Comparison of ENCODE assay signal across 11 cellular contexts in genomic region chr19:37362733-37363132, GRCh38. TPM values are rescaled to one million over a fixed set of nuclear protein-coding genes. Genes with fewer than 3 reads are reported as not detected.
DNase-seq lines count a peak whose midpoint lies in the region; ATAC-seq, FAIRE-seq and TF ChIP-seq lines count a peak whose summit lies in the region.
"Had no signal": no experiment of that assay in that cellular context is flagged by ENCODE, and none has a peak within 500 bp of the region (broad histone marks: within the 10 kb centered on the region; RNA-seq: fewer than 3 reads in every experiment).

No MANE protein-coding gene starts in this region.

- no peak overlapping the region for H3K4me3 Mint-ChIP-seq in naive thymus-derived CD4-positive, alpha-beta T cell
- H3K4me3 Mint-ChIP-seq: immature natural killer cell had no signal

- no peak for FAIRE-seq in A549 (lab: Jason Lieb, UNC)

- peaks cover 42 to 71% (median 66%) of the 10 kb centered on the region in 5 donors for H3K36me3 Mint-ChIP-seq in naive thymus-derived CD4-positive, alpha-beta T cell

- TF ChIP-seq EP300 in A549 (IDR thresholded peaks at IDR 0.05), result no peak

- no peaks in the 10 kb centered on the region for H3K9me2 ChIP-seq in DOHH2 (replicated peaks; ENCODE audit: control insufficient read depth, low read length)

- POLR2A ChIA-PET in A549 (lab: Yijun Ruan, JAX), result no interaction called here
- POLR2A ChIA-PET in naive thymus-derived CD4-positive, alpha-beta T cell (lab: Charles Lee), result no interaction called here

- H3K4me2 ChIP-seq in A549, result no peak overlapping the region
- H3K4me2 ChIP-seq in DOHH2 (ENCODE audit: low read length), result no peak overlapping the region

- no peak overlapping the region for H3K27ac Mint-ChIP-seq in naive thymus-derived CD4-positive, alpha-beta T cell

- TF ChIP-seq CTCF in A549 (IDR thresholded peaks at IDR 0.05) (no peak), DOHH2 (IDR thresholded peaks at IDR 0.05; ENCODE audit: low read depth, low read length, poor library complexity, severe bottlenecking) (peak; percentile 37)

- no peaks in the 10 kb centered on the region for H3K4me1 Mint-ChIP-seq in naive thymus-derived CD4-positive, alpha-beta T cell
- H3K4me1 Mint-ChIP-seq: immature natural killer cell had no signal

- DNase-seq in A549 (ENCODE audit: low read depth in 1 of 2, low spot score in 1 of 2), result peak in 1 of 2 experiments; percentile 62
- DNase-seq in SK-MEL-5 (ENCODE audit: low read depth, low spot score), result peak; percentile 16
- DNase-seq in iPS DF 19.7 (ENCODE audit: low read depth, low spot score), result peak; percentile 56
- DNase-seq in NCI-H446 (lab: John Stamatoyannopoulos, UW), result no peak
- DNase-seq in naive thymus-derived CD4-positive, alpha-beta T cell, result no peak
- no peak for DNase-seq in NCI-H774 (lab: John Stamatoyannopoulos, UW)
- DNase-seq: immature natural killer cell, stomach had no signal

- no peak overlapping the region for H3K27ac ChIP-seq in A549
- no peak overlapping the region for H3K27ac ChIP-seq in DOHH2 (ENCODE audit: low read depth, low read length)
- no peak overlapping the region for H3K27ac ChIP-seq in naive thymus-derived CD4-positive, alpha-beta T cell (ENCODE audit: low read depth, low read length)
- H3K27ac ChIP-seq: stomach had no signal

- no peaks in the 10 kb centered on the region for H4K20me1 ChIP-seq in DOHH2 (ENCODE audit: control insufficient read depth, insufficient read depth, low read depth, low read length)

- H3K9me3 ChIP-seq in A549 (peaks cover 99% of the 10 kb centered on the region), DOHH2 (ENCODE audit: control insufficient read depth, insufficient read depth, low read length) (peaks cover 25% of the 10 kb centered on the region; the same call in 1 of the 2 replicates)
- H3K9me3 ChIP-seq in naive thymus-derived CD4-positive, alpha-beta T cell (ENCODE audit: control insufficient read depth in 2 of 3, low read length in 3 of 3), result peaks cover 0 to 40% (median 15%) of the 10 kb centered on the region in 3 experiments

- WGBS in A549 (ENCODE audit: missing lambda C conversion rate), result 91% methylated on average over 6 of the region's 6 CpGs

- CTCF ChIA-PET in A549 (lab: Yijun Ruan, JAX), result interaction anchor here (0.6 to 1.5 kb wide), 2 partner anchors 45 to 1434 kb away, joined by 3 to 4 read pairs; no protein-coding TSS in a partner anchor
- CTCF ChIA-PET in naive thymus-derived CD4-positive, alpha-beta T cell (lab: Charles Lee), result no interaction called here

- H3K4me1 ChIP-seq in A549, result no peaks in the 10 kb centered on the region
- H3K4me1 ChIP-seq in DOHH2 (ENCODE audit: control insufficient read depth, low read length), result no peaks in the 10 kb centered on the region
- H3K4me1 ChIP-seq in naive thymus-derived CD4-positive, alpha-beta T cell (ENCODE audit: control insufficient read depth in 2 of 2, insufficient read depth in 2 of 2, low read length in 2 of 2), result no peaks in the 10 kb centered on the region
- H3K4me1 ChIP-seq: Caco-2, stomach had no signal

- H3K27me3 ChIP-seq in DOHH2 (ENCODE audit: control insufficient read depth, low read length), result no peaks in the 10 kb centered on the region
- H3K27me3 ChIP-seq in naive thymus-derived CD4-positive, alpha-beta T cell (ENCODE audit: control insufficient read depth in 2 of 2, insufficient read depth in 2 of 2, low read length in 2 of 2), result no peaks in the 10 kb centered on the region
- H3K27me3 ChIP-seq: stomach had no signal

- H3K79me2 ChIP-seq in DOHH2 (ENCODE audit: control insufficient read depth, low read length), result no peaks in the 10 kb centered on the region

- H3K4me3 ChIP-seq in A549, result no peak overlapping the region
- H3K4me3 ChIP-seq in DOHH2 (ENCODE audit: low read length), result no peak overlapping the region
- no peak overlapping the region for H3K4me3 ChIP-seq in naive thymus-derived CD4-positive, alpha-beta T cell (ENCODE audit: low read length)
- H3K4me3 ChIP-seq: stomach had no signal

- H3F3A ChIP-seq in DOHH2 (ENCODE audit: control insufficient read depth, insufficient read depth), result no peaks in the 10 kb centered on the region

- no peak for TF ChIP-seq POLR2A in A549 (IDR thresholded peaks at IDR 0.05; ENCODE audit: low read length)

- peak; percentile 27 to 63; a peak in 4 of 6 replicates for ATAC-seq in A549
- ATAC-seq in naive thymus-derived CD4-positive, alpha-beta T cell, result no peak
- no peak for ATAC-seq in HG02973 (IDR thresholded peaks at IDR 0.05; ENCODE audit: unreplicated experiment)

- peaks cover 16% of the 10 kb centered on the region for H3K36me3 ChIP-seq in DOHH2 (ENCODE audit: control insufficient read depth, low read length)
- H3K36me3 ChIP-seq in naive thymus-derived CD4-positive, alpha-beta T cell (ENCODE audit: control insufficient read depth in 2 of 3, insufficient read depth in 3 of 3, low read length in 3 of 3), result peaks cover 11 to 65% (median 13%) of the 10 kb centered on the region in 3 experiments

- peaks cover 11 to 84% (median 53%) of the 10 kb centered on the region in 11 donors for H3K9me3 Mint-ChIP-seq in naive thymus-derived CD4-positive, alpha-beta T cell

- intact Hi-C loops in naive thymus-derived CD4-positive, alpha-beta T cell (cut with micrococcal nuclease), result no loop called here

- no peak for TF ChIP-seq RAD21 in A549 (conservative IDR thresholded peaks at IDR 0.05 in 1 of 2, IDR thresholded peaks at IDR 0.05 in 1 of 2)

- in situ Hi-C loops in SK-MEL-5 (cut with HindIII; ENCODE audit: low pct_unique_long_range_greater_than_20kb, low sequenced_read_pairs), result no loop called here

- H3K27me3 Mint-ChIP-seq in naive thymus-derived CD4-positive, alpha-beta T cell, result no peaks in the 10 kb centered on the region

TF ChIP-seq in A549, 52 proteins besides CTCF, POLR2A, EP300 and RAD21:
- no peak for TF ChIP-seq HOXB13 (CRISPR knock-in tag; IDR thresholded peaks at IDR 0.05; ENCODE audit: low read depth)
- TF ChIP-seq HMGXB4 (CRISPR knock-in tag; IDR thresholded peaks at IDR 0.05; ENCODE audit: borderline replicate concordance), result no peak
- TF ChIP-seq MAZ (IDR thresholded peaks at IDR 0.05; ENCODE audit: borderline replicate concordance, low read depth, low read length), result no peak
- no peak for TF ChIP-seq RCOR1 (IDR thresholded peaks at IDR 0.05; ENCODE audit: low read depth, low read length)

RNA-seq across cellular contexts. Expression of gene ZNF527, which starts 8.2 kb away (rescaled TPM):
- polyA plus RNA-seq in A549 (2011; rRNA removed), result 5.3 and 8.2 TPM in 2 replicates
- 2.4 TPM in 2 replicates for polyA plus RNA-seq in A549 (2012; cell fraction: cytosol; rRNA removed)
- polyA plus RNA-seq in A549 (2012; cell fraction: nucleus; rRNA removed), result 1.9 and 3.4 TPM in 2 replicates
- 4.1 to 4.9 TPM (median 4.4 TPM) in 3 replicates for polyA plus RNA-seq in A549 (2017; fragmentation: RNase III; extraction: RNeasy Plus Mini Kit Qiagen cat#74134 plus additional on column Dnase treatment)
- polyA minus RNA-seq in A549 (2011; rRNA and poly(A)+ RNA removed), result 5.7 and 5.9 TPM in 2 replicates
- 1.9 and 2.6 TPM in 2 replicates for total RNA-seq in SK-MEL-5 (2014; rRNA removed; shearing (Covaris generic))
- polyA plus RNA-seq in SK-MEL-5 (2015; cell fraction: cytosol; rRNA removed), result 1.7 and 2.7 TPM in 2 replicates
- polyA plus RNA-seq in SK-MEL-5 (2015; cell fraction: nucleus; rRNA removed), result 4.5 and 18.5 TPM in 2 replicates
- total RNA-seq in naive thymus-derived CD4-positive, alpha-beta T cell, result 10 to 100 TPM in 3 of 5 experiments, 1 to 10 TPM in 2; 5.6 to 13.6 (median 13.2) TPM
- 10 to 100 TPM in 1 of 2 donors, 1 to 10 TPM in 1; 8.2 to 11.9 TPM for polyA plus RNA-seq in naive thymus-derived CD4-positive, alpha-beta T cell

Comparison
In these comparisons a context has a peak if more than half of its experiments do, and no peak if none do; other contexts are left out.
1. ATAC-seq: peak in A549 (2 of 2); none in naive thymus-derived CD4-positive, alpha-beta T cell (single experiment) and HG02973 (single experiment).
2. DNase-seq: peak in SK-MEL-5 (single experiment) and iPS DF 19.7 (single experiment); none in NCI-H446 (0 of 2), naive thymus-derived CD4-positive, alpha-beta T cell (0 of 9) and NCI-H774 (single experiment).